ENCODE assay signal across 26 cellular contexts in the genomic region with DNA sequence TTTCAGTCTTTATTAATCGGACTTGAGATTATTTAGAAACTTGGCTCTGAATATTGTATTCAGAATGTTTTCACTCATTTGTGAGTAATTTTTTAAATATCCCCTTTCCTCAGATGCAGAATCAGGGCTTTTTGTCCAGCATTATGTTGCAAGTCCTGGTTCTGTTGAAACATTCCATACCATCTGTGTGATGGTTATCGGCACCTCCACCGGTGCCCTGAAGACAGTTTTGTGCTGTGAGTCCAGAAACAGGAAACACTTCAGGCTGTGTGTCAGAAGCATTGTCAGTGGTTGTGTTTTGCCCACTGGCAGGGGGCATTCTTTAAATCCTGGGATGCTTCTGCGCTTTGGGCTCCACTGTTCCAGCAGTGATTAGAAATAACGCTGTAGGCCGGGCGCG. TPM values are rescaled to one million over a fixed set of nuclear protein-coding genes. Genes with fewer than 3 reads are reported as not detected.
"Had no signal": no experiment of that assay in that cellular context is flagged by ENCODE, and none has a peak within 500 bp of the region (broad histone marks: within the 10 kb centered on the region; RNA-seq: fewer than 3 reads in every experiment).

No MANE protein-coding gene starts in this region.

- H3K27ac Mint-ChIP-seq: activated CD4-positive, alpha-beta T cell treated with anti-CD3 and anti-CD28 coated beads, Interleukin-2, amount 10 ng/mL, durations not matched to agents 7 days and 5 days; dendritic cell treated with granulocyte-macrophage colony-stimulating factor and Interleukin-4, amounts not matched to agents 40 ng/mL and 50 ng/mL, for 4 days; stimulated activated naive CD8-positive, alpha-beta T cell treated with anti-CD3 and anti-CD28 coated beads, Interleukin-15, Interleukin-2, amounts not matched to agents 100 ng/mL and 50 ng/mL, for 24 hours had no signal

- H3K4me1 ChIP-seq: prostate gland, vagina had no signal

- H3K27me3 ChIP-seq: gastrocnemius medialis, heart left ventricle, tibial nerve, vagina had no signal

- H3K4me3 ChIP-seq: gastrocnemius medialis, heart left ventricle, mucosa of descending colon, prostate gland, skin epidermis, tibial nerve, vagina had no signal

- DNase-seq: activated CD4-positive, alpha-beta T cell treated with anti-CD3 and anti-CD28 coated beads, Interleukin-2, amount 10 ng/mL, durations not matched to agents 7 days and 5 days; activated CD8-positive, alpha-beta memory T cell treated with anti-CD3 and anti-CD28 coated beads, Interleukin-2, amount 50 U/mL, for 4 hours; activated effector memory CD4-positive, alpha-beta T cell treated with Interleukin-2 at 50 U/mL for 16 hours; activated naive CD4-positive, alpha-beta T cell treated with anti-CD3 and anti-CD28 coated beads, Interleukin-2, amount 50 U/mL, for 16 hours; activated T-cell treated with anti-CD3 and anti-CD28 coated beads, Interleukin-2, amount 50 U/mL, for 4 hours; effector CD8-positive, alpha-beta T cell; gastrocnemius medialis; heart left ventricle; mesenchymal stem cell; mucosa of descending colon; naive B cell; right cardiac atrium; stimulated activated CD4-positive, alpha-beta T cell treated with anti-CD3 and anti-CD28 coated beads, Interleukin-2, amount 100 ng/mL, for 48 hours; T1000 had no signal

- H3K9me3 ChIP-seq: gastrocnemius medialis, heart left ventricle, mucosa of descending colon, prostate gland, tibial nerve, vagina had no signal

- H3K36me3 ChIP-seq: prostate gland had no signal

- H3K27ac ChIP-seq: gastrocnemius medialis, heart left ventricle, prostate gland, skin epidermis, tibial nerve, vagina had no signal

- H3K27me3 Mint-ChIP-seq: activated CD4-positive, alpha-beta T cell treated with anti-CD3 and anti-CD28 coated beads, Interleukin-2, amount 10 ng/mL, durations not matched to agents 7 days and 5 days; dendritic cell treated with granulocyte-macrophage colony-stimulating factor and Interleukin-4, amounts not matched to agents 40 ng/mL and 50 ng/mL, for 4 days; naive B cell; stimulated activated naive CD8-positive, alpha-beta T cell treated with anti-CD3 and anti-CD28 coated beads, Interleukin-15, Interleukin-2, amounts not matched to agents 100 ng/mL and 50 ng/mL, for 24 hours had no signal

- H3K4me3 Mint-ChIP-seq: activated CD4-positive, alpha-beta T cell treated with anti-CD3 and anti-CD28 coated beads, Interleukin-2, amount 10 ng/mL, durations not matched to agents 7 days and 5 days; activated T-cell treated with anti-CD3 and anti-CD28 coated beads, Interleukin-2, amount 50 U/mL, for 4 hours; dendritic cell treated with granulocyte-macrophage colony-stimulating factor and Interleukin-4, amounts not matched to agents 40 ng/mL and 50 ng/mL, for 4 days; stimulated activated naive CD8-positive, alpha-beta T cell treated with anti-CD3 and anti-CD28 coated beads, Interleukin-15, Interleukin-2, amounts not matched to agents 100 ng/mL and 50 ng/mL, for 24 hours had no signal

- FAIRE-seq: bronchial epithelial cell had no signal

- H3K9me3 Mint-ChIP-seq: activated T-cell treated with anti-CD3 and anti-CD28 coated beads, Interleukin-2, amount 50 U/mL, for 4 hours; dendritic cell treated with granulocyte-macrophage colony-stimulating factor and Interleukin-4, amounts not matched to agents 40 ng/mL and 50 ng/mL, for 4 days; immature natural killer cell; naive B cell; stimulated activated naive CD8-positive, alpha-beta T cell treated with anti-CD3 and anti-CD28 coated beads, Interleukin-15, Interleukin-2, amounts not matched to agents 100 ng/mL and 50 ng/mL, for 24 hours had no signal

- H3K4me1 Mint-ChIP-seq: activated CD4-positive, alpha-beta T cell treated with anti-CD3 and anti-CD28 coated beads, Interleukin-2, amount 10 ng/mL, durations not matched to agents 7 days and 5 days had no signal

- ATAC-seq: activated CD4-positive, CD25-positive, alpha-beta regulatory T cell treated with anti-CD3 and anti-CD28 coated beads, Interleukin-2, amount 50 U/mL, for 24 hours; activated T-cell treated with anti-CD3 and anti-CD28 coated beads, Interleukin-2, amount 50 U/mL, for 4 hours; esophagus mucosa; gastrocnemius medialis; heart left ventricle; mucosa of descending colon; right cardiac atrium had no signal

RNA-seq across cellular contexts. Expression of a gene that starts 33.4 kb away (rescaled TPM):
- total RNA-seq: activated CD4-positive, alpha-beta T cell treated with anti-CD3 and anti-CD28 coated beads, Interleukin-2, amount 10 ng/mL, durations not matched to agents 7 days and 5 days; activated T-cell treated with anti-CD3 and anti-CD28 coated beads, Interleukin-2, amount 50 U/mL, for 4 hours; bronchial epithelial cell; gastrocnemius medialis; osteocyte; T-helper 1 cell treated with Interleukin-12 subunit alpha and Interleukin-12 subunit beta and Interleukin-4 antibody, amounts not matched to agents 30 ng/mL and 1 ng/mL, for 36 hours; vagina had no signal
